Comparison of ENCODE assay signal across 33 cellular contexts in the genomic region with DNA sequence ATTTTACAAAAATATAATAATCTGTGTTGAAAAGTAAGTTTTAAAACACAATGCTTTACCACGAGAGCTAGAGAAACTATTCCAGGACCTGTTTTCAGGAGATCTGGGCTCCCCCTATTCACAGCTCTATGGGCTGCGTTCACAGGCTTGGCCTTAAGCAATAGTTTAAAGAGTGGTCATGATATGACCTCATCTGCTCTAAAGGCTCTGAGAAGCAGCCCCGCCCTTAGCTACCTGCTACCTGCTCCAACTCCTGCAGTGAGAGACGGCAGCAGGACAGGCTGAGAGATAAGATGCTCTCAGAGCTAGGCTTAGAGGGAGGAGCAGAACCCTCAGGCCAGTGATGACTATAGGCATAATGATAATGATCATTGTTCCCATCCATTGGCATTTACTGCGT. TPM values are rescaled to one million over a fixed set of nuclear protein-coding genes. Genes with fewer than 3 reads are reported as not detected.
"Had no signal": no experiment of that assay in that cellular context is flagged by ENCODE, and none has a peak within 500 bp of the region (broad histone marks: within the 10 kb centered on the region; RNA-seq: fewer than 3 reads in every experiment).

No MANE protein-coding gene starts in this region.

- H3K9me3 ChIP-seq: ascending aorta had no signal

- H3K4me3 ChIP-seq: ascending aorta, PC-9 had no signal

- H3K4me2 ChIP-seq: PC-9 had no signal

- H3K9me3 Mint-ChIP-seq: activated CD4-positive, alpha-beta memory T cell treated with anti-CD3 and anti-CD28 coated beads for 36 hours had no signal

- ATAC-seq: activated T-cell treated with anti-CD3 and anti-CD28 coated beads, Interleukin-2, amount 50 U/mL, for 4 hours had no signal

- H3K27me3 Mint-ChIP-seq: activated B cell treated with CpG ODN at 0.5 μM for 24 hours; activated naive CD8-positive, alpha-beta T cell had no signal

- H3K4me3 Mint-ChIP-seq: activated B cell treated with CpG ODN at 0.5 μM for 24 hours; activated CD4-positive, alpha-beta memory T cell treated with anti-CD3 and anti-CD28 coated beads for 36 hours; activated naive CD4-positive, alpha-beta T cell treated with anti-CD3 and anti-CD28 coated beads for 36 hours; activated naive CD8-positive, alpha-beta T cell; activated T-cell treated with anti-CD3 and anti-CD28 coated beads, Interleukin-2, amount 50 U/mL, for 4 hours; activated T-helper 1 cell treated with anti-CD3 and anti-CD28 coated beads, Interleukin-12 subunit alpha, Interleukin-12 subunit beta, Interleukin-2, Interleukin-4 antibody, amounts not matched to agents 30 ng/mL and 10 ng/mL and 1 ng/mL, durations not matched to agents 14 hours and 24 hours and 36 hours had no signal

- H3K36me3 ChIP-seq: ascending aorta had no signal

- DNase-seq: activated B cell treated with CpG ODN at 0.5 μM for 24 hours; activated CD4-positive, alpha-beta memory T cell treated with anti-CD3 and anti-CD28 coated beads for 36 hours; activated CD4-positive, alpha-beta T cell treated with anti-CD3 and anti-CD28 coated beads for 4 hours; activated CD4-positive, alpha-beta T cell treated with anti-CD3 and anti-CD28 coated beads, Interleukin-2, amount 50 U/mL, for 1 hour; activated CD4-positive, CD25-positive, alpha-beta regulatory T cell treated with anti-CD3 and anti-CD28 coated beads, Interleukin-2, amount 50 U/mL, for 72 hours; activated CD8-positive, alpha-beta memory T cell treated with anti-CD3 and anti-CD28 coated beads, Interleukin-2, amount 50 U/mL, for 4 hours; activated gamma-delta T cell treated with Interleukin-2 at 50 U/mL for 16 hours; activated naive CD4-positive, alpha-beta T cell treated with anti-CD3 and anti-CD28 coated beads for 36 hours; activated T-cell treated with anti-CD3 and anti-CD28 coated beads for 4 hours; activated T-cell treated with anti-CD3 and anti-CD28 coated beads, Interleukin-2, amount 50 U/mL, for 4 hours; amygdala; caudate nucleus; cerebellar nuclear complex; NCI-H1105; NCI-H1417 treated with DMSO at 0.1 percent for 48 hours; NCI-H1930; NCI-H2081 treated with DMSO at 0.1 percent for 48 hours; NCI-H345; NCI-H524 treated with DMSO at 0.1 percent for 48 hours; NK-92 treated with Interleukin-12 subunit alpha and Interleukin-12 subunit beta, amount 100 ng/mL, for 24 hours; PC-9; Right ventricle myocardium superior; SW 1271; T-helper 1 cell; T-helper 2 cell; T-helper 9 cell had no signal

- H3K27ac Mint-ChIP-seq: activated B cell treated with CpG ODN at 0.5 μM for 24 hours; activated CD4-positive, alpha-beta memory T cell treated with anti-CD3 and anti-CD28 coated beads for 36 hours; activated naive CD4-positive, alpha-beta T cell treated with anti-CD3 and anti-CD28 coated beads for 36 hours; activated naive CD8-positive, alpha-beta T cell; activated T-helper 1 cell treated with anti-CD3 and anti-CD28 coated beads, Interleukin-12 subunit alpha, Interleukin-12 subunit beta, Interleukin-2, Interleukin-4 antibody, amounts not matched to agents 30 ng/mL and 10 ng/mL and 1 ng/mL, durations not matched to agents 14 hours and 24 hours and 36 hours had no signal

- H3K36me3 Mint-ChIP-seq: activated CD4-positive, alpha-beta memory T cell treated with anti-CD3 and anti-CD28 coated beads for 36 hours; activated naive CD8-positive, alpha-beta T cell had no signal

- H3K4me1 ChIP-seq: ascending aorta had no signal

- H3K27me3 ChIP-seq: ascending aorta had no signal

- H3K27ac ChIP-seq: ascending aorta, PC-9, RWPE1, VCaP had no signal

RNA-seq across cellular contexts. Expression of gene ALOX5, which starts 12.6 kb away (rescaled TPM):
- total RNA-seq: M059J, NCI-H460 had no signal
